ENCODE assay signal across 8 cellular contexts in the genomic region with DNA sequence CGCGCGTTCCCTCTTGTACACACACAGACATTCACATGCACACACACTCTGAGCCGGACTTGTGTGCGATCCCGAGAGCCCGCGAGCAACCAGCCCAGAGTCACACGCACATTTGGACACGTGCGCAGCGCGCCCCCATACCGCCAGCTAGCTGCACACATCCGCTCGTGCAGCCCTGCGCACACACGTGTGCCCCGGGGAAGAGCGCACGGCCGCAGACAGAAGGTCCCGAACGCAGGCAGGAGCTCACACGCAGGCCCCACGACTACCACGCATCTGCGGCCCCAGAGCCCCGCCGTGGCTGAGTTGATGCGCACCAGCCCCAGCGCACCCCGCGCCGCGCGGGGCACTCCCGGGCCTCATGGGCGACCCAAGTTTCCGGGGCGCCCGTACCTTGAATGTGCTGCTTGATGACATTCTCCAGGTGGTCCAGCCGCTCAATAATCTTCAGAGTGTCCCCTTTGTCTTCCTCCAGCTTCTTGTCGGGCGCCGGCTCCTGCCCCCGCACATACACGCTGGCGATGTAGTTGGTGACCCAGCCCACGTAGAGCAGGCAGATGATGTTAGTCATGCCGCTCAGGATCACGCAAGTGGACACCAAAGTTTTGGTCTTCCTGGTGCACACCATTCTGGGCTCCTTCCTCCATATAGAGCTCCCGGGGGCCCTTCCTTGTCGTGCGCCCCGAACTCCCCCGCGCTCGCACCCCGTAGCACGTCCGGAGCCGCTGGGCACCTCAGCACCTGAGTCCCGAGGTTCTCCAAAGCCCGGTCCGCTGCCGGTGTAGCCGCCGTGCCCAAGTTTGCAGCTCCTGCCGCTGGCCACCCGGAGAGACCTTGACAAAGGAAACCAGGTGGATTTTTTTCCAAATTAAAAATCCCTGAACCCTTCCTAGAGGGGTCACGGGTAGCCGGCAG. TPM values are rescaled to one million over a fixed set of nuclear protein-coding genes. Genes with fewer than 3 reads are reported as not detected.
A peak's percentile ranks its signal among the peaks of the same experiment; 100 is the strongest.
DNase-seq lines count a peak whose midpoint lies in the region; ATAC-seq, FAIRE-seq and TF ChIP-seq lines count a peak whose summit lies in the region.

No MANE protein-coding gene starts in this region.

- H3K4me1 Mint-ChIP-seq in activated T-cell treated with anti-CD3 and anti-CD28 coated beads, Interleukin-2, amount 50 U/mL, for 72 hours (ENCODE audit: low read depth), result peaks cover 23% of the 10 kb centered on the region

- H3K79me1 ChIP-seq in trophoblast cell (ENCODE audit: low read length), result no peaks in the 10 kb centered on the region

- peak overlapping the region; percentile 90 to 92 for H3K4me3 Mint-ChIP-seq in activated T-cell treated with anti-CD3 and anti-CD28 coated beads, Interleukin-2, amount 50 U/mL, for 72 hours

- H3K4me1 ChIP-seq in KMS-11 (ENCODE audit: low read depth, poor library complexity, severe bottlenecking), result peaks cover 22% of the 10 kb centered on the region
- H3K4me1 ChIP-seq in trophoblast cell (ENCODE audit: control insufficient read depth in 1 of 2, insufficient read depth in 2 of 2, low read length in 2 of 2), result peaks cover 16 to 20% of the 10 kb centered on the region in 2 experiments

- H3K9me3 Mint-ChIP-seq in activated T-cell treated with anti-CD3 and anti-CD28 coated beads, Interleukin-2, amount 50 U/mL, for 72 hours, result no peaks in the 10 kb centered on the region

- no peak overlapping the region for H3K27ac Mint-ChIP-seq in activated T-cell treated with anti-CD3 and anti-CD28 coated beads, Interleukin-2, amount 50 U/mL, for 72 hours

- peaks cover 56% of the 10 kb centered on the region for H3K27me3 Mint-ChIP-seq in activated T-cell treated with anti-CD3 and anti-CD28 coated beads, Interleukin-2, amount 50 U/mL, for 72 hours (ENCODE audit: low read depth)

- H3K4me2 ChIP-seq in KMS-11 (peak overlapping the region; percentile 86), trophoblast cell (ENCODE audit: low read length) (peak overlapping the region; percentile 93)

- DNase-seq in D721Med (ENCODE audit: insufficient read length, low spot score) (no peak), head of caudate nucleus (peak in 41 of 42 donors; percentile 32 to 78 (median 60)), trophoblast cell (peak in 1 of 2 donors; percentile 37), kidney glomerular epithelial cell (lab: John Stamatoyannopoulos, UW) (no peak), inferior parietal cortex (ENCODE audit: extremely low spot score) (no peak)
- peak; percentile 35 to 41 for DNase-seq in activated T-cell treated with anti-CD3 and anti-CD28 coated beads, Interleukin-2, amount 50 U/mL, for 72 hours

- H2BK120ac ChIP-seq in trophoblast cell (ENCODE audit: insufficient read depth, low read length, poor library complexity), result no peak overlapping the region

- ATAC-seq in GM19351 (IDR thresholded peaks at IDR 0.05; ENCODE audit: unreplicated experiment), result peak; percentile 41
- peak; percentile 27 to 30 for ATAC-seq in activated T-cell treated with anti-CD3 and anti-CD28 coated beads, Interleukin-2, amount 50 U/mL, for 72 hours (replicated peaks in 1 of 2)

- H3K14ac ChIP-seq in trophoblast cell (ENCODE audit: low read length), result no peak overlapping the region

- H3K9ac ChIP-seq in KMS-11, result peak overlapping the region; percentile 82
- no peak overlapping the region for H3K9ac ChIP-seq in trophoblast cell (ENCODE audit: low read length)

- no peak overlapping the region for H4K12ac ChIP-seq in trophoblast cell (ENCODE audit: low read depth, low read length)

- no peaks in the 10 kb centered on the region for H3K9me3 ChIP-seq in trophoblast cell (ENCODE audit: insufficient read depth, low read depth, low read length)

- H3K18ac ChIP-seq in trophoblast cell (ENCODE audit: low read length), result no peak overlapping the region

- H3K4me3 ChIP-seq in KMS-11 (IDR thresholded peaks at IDR 0.05; ENCODE audit: insufficient read depth, low read depth, low read length) (no peak overlapping the region), trophoblast cell (ENCODE audit: low read depth, low read length) (peak overlapping the region; percentile 65)

- FAIRE-seq in D721Med (lab: Jason Lieb, UNC), result no peak

- H4K20me1 ChIP-seq in KMS-11 (ENCODE audit: insufficient read depth), result no peaks in the 10 kb centered on the region

- intact Hi-C loops in head of caudate nucleus (cut with DNase I), result loop anchor here (10.0 kb wide), 1 partner anchor 164 kb away; no protein-coding TSS in a partner anchor

- no peaks in the 10 kb centered on the region for H3K36me3 ChIP-seq in KMS-11 (ENCODE audit: insufficient read depth)
- no peaks in the 10 kb centered on the region for H3K36me3 ChIP-seq in trophoblast cell (ENCODE audit: control insufficient read depth in 1 of 2, insufficient read depth in 2 of 2, low read length in 2 of 2)

- peaks cover 48% of the 10 kb centered on the region for H3K79me2 ChIP-seq in KMS-11 (ENCODE audit: insufficient read depth, low read depth)
- H3K79me2 ChIP-seq in trophoblast cell (ENCODE audit: control insufficient read depth, insufficient read depth, low read length, poor library complexity), result no peaks in the 10 kb centered on the region

- TF ChIP-seq CTCF in D721Med (IDR thresholded peaks at IDR 0.05; ENCODE audit: insufficient read depth, missing control alignments) (peak; percentile 35), KMS-11 (conservative IDR thresholded peaks at IDR 0.05; ENCODE audit: low read depth, low read length) (no peak)

- H3K4ac ChIP-seq in trophoblast cell (ENCODE audit: low read depth, low read length), result no peak overlapping the region

- no peak overlapping the region for H4K91ac ChIP-seq in trophoblast cell (ENCODE audit: low read depth, low read length)

- no peak overlapping the region for H3K23ac ChIP-seq in trophoblast cell (ENCODE audit: low read length)

- H2BK5ac ChIP-seq in trophoblast cell (ENCODE audit: low read depth, low read length, poor library complexity), result no peak overlapping the region

- no CpG with 5 or more reads among the region's 73 CpGs for WGBS in trophoblast cell (ENCODE audit: extremely low coverage, insufficient coverage, insufficient read length)

- no peak overlapping the region for H4K8ac ChIP-seq in trophoblast cell (ENCODE audit: low read depth, low read length)

- no peaks in the 10 kb centered on the region for H3K27me3 ChIP-seq in KMS-11 (ENCODE audit: insufficient read depth, low read depth)
- H3K27me3 ChIP-seq in trophoblast cell (ENCODE audit: insufficient read depth, low read length), result peaks cover 16% of the 10 kb centered on the region

- H2BK12ac ChIP-seq in trophoblast cell (ENCODE audit: low read length), result no peak overlapping the region

- H3K27ac ChIP-seq in KMS-11 (peak overlapping the region; percentile 36), trophoblast cell (ENCODE audit: low read depth, low read length) (no peak overlapping the region)

- H2AFZ ChIP-seq in KMS-11 (ENCODE audit: low read depth) (peak overlapping the region; percentile 90), trophoblast cell (ENCODE audit: insufficient read depth, low read length, poor library complexity) (peak overlapping the region; percentile 40)

- no peak overlapping the region for H2AK5ac ChIP-seq in trophoblast cell (ENCODE audit: low read length)

- no peaks in the 10 kb centered on the region for H3K36me3 Mint-ChIP-seq in activated T-cell treated with anti-CD3 and anti-CD28 coated beads, Interleukin-2, amount 50 U/mL, for 72 hours (ENCODE audit: insufficient read depth in 2 of 2)

RNA-seq across cellular contexts. Expression of gene GALNT18, which starts 0.6 kb away (rescaled TPM):
- 1 to 10 TPM; 2.4 to 2.5 TPM for total RNA-seq in activated T-cell treated with anti-CD3 and anti-CD28 coated beads, Interleukin-2, amount 50 U/mL, for 72 hours
- 1.5 TPM in 2 replicates for polyA plus RNA-seq in trophoblast cell (2013)

Comparison
In these comparisons a context has a peak if more than half of its experiments do, and no peak if none do; other contexts are left out.
1. DNase-seq: peak in activated T-cell treated with anti-CD3 and anti-CD28 coated beads, Interleukin-2, amount 50 U/mL, for 72 hours (2 of 2) and head of caudate nucleus (41 of 42); none in D721Med (single experiment), kidney glomerular epithelial cell (single experiment) and inferior parietal cortex (single experiment).